In the genomic region with DNA sequence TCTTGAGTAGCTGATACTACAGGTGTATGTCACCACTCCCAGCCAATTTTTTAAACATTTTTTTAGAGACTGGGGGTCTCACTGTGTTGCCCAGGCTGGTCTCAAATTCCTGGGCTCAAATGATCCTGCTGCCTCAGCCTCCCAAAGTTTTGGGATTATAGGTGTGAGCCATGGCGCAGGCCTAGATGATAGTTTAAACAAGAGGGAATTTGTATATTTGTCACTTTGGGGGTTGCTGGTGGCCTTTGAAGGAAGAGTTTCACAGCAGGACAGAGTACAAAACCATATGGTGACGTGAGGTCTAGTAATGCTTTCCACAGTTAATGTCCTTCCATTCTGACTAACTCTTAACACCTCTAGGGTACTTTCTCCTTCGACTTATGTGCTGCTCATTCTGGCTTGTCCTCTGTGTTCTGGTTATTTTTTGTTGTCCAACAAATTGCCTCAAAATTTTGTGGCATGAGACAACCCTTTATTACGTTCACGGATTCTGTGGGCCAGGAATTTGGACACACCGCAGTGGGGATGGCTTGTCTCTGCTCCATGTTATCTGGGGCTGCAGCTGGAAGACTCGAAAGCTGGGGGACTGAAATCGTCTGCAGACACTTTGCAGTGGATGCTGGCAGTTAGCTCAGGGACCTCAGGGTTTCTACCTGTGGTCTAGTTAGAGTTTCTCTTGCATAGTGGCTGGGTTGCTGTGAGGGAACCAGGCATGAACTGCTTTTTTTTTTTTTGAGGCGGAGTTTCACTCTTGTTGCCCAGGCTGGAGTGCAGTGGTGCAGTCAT, we compare ENCODE assay signal across 1 cellular context.
TF ChIP-seq lines count a peak whose summit lies in the region.

No MANE protein-coding gene starts in this region.

TF ChIP-seq in HCT116, 20 proteins besides CTCF, POLR2A, EP300 and RAD21 (continued from another document):
- TF ChIP-seq EZH2 (IDR thresholded peaks at IDR 0.05): no peak
- TF ChIP-seq, protein P1, sequence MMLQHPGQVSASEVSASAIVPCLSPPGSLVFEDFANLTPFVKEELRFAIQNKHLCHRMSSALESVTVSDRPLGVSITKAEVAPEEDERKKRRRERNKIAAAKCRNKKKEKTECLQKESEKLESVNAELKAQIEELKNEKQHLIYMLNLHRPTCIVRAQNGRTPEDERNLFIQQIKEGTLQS (IDR thresholded peaks at IDR 0.05): no peak
- TF ChIP-seq, protein P2, sequence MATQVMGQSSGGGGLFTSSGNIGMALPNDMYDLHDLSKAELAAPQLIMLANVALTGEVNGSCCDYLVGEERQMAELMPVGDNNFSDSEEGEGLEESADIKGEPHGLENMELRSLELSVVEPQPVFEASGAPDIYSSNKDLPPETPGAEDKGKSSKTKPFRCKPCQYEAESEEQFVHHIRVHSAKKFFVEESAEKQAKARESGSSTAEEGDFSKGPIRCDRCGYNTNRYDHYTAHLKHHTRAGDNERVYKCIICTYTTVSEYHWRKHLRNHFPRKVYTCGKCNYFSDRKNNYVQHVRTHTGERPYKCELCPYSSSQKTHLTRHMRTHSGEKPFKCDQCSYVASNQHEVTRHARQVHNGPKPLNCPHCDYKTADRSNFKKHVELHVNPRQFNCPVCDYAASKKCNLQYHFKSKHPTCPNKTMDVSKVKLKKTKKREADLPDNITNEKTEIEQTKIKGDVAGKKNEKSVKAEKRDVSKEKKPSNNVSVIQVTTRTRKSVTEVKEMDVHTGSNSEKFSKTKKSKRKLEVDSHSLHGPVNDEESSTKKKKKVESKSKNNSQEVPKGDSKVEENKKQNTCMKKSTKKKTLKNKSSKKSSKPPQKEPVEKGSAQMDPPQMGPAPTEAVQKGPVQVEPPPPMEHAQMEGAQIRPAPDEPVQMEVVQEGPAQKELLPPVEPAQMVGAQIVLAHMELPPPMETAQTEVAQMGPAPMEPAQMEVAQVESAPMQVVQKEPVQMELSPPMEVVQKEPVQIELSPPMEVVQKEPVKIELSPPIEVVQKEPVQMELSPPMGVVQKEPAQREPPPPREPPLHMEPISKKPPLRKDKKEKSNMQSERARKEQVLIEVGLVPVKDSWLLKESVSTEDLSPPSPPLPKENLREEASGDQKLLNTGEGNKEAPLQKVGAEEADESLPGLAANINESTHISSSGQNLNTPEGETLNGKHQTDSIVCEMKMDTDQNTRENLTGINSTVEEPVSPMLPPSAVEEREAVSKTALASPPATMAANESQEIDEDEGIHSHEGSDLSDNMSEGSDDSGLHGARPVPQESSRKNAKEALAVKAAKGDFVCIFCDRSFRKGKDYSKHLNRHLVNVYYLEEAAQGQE (IDR thresholded peaks at IDR 0.05; ENCODE audit: low read depth): no peak
- TF ChIP-seq, protein P3, sequence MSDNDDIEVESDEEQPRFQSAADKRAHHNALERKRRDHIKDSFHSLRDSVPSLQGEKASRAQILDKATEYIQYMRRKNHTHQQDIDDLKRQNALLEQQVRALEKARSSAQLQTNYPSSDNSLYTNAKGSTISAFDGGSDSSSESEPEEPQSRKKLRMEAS (IDR thresholded peaks at IDR 0.05): no peak
- no peak for TF ChIP-seq CBX3 (IDR thresholded peaks at IDR 0.05; ENCODE audit: low read depth)
